In the genomic region with DNA sequence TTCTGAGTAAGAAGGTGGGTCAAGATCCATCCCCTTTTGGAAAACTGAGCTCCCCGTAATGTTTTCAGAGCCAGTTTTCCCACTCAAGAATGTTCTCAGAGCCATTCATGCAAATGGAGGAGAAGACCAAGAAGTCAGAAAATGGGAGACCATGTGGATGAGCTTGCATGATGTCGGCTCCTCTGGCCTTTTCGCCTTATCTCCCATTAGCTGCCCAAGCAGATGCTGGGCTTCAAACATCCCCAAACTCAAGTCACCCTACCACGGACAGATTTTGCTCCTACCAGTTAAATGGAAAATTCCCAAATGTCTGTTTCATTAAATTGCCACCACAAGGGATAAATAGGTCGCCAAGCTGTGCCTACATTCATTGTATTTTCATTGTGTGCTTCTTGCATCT, we compare ENCODE assay signal across 35 cellular contexts.
A peak's percentile ranks its signal among the peaks of the same experiment; 100 is the strongest.
DNase-seq lines count a peak whose midpoint lies in the region; ATAC-seq, FAIRE-seq and TF ChIP-seq lines count a peak whose summit lies in the region.
"Had no signal": no experiment of that assay in that cellular context is flagged by ENCODE, and none has a peak within 500 bp of the region (broad histone marks: within the 10 kb centered on the region; RNA-seq: fewer than 3 reads in every experiment).

No MANE protein-coding gene starts in this region.

- WGBS in K562 (ENCODE audit: insufficient coverage, low coverage, missing lambda C conversion rate): 10% methylated on average over 5 of the region's 5 CpGs
- 94% methylated on average over 5 of the region's 5 CpGs for WGBS in esophagus muscularis mucosa

- FAIRE-seq in K562 (lab: Jason Lieb, UNC): no peak
- FAIRE-seq: A204.1, A549, D721Med had no signal

- H3K27me3 Mint-ChIP-seq in glutamatergic neuron (ENCODE audit: unreplicated experiment): peaks cover 13% of the 10 kb centered on the region
- H3K27me3 Mint-ChIP-seq in natural killer cell treated with Interleukin-12 subunit alpha and Interleukin-12 subunit beta and Interleukin-15 and Interleukin-18, amount 100 ng/mL, for 72 hours: peaks cover 0 to 14% of the 10 kb centered on the region in 2 donors

- no peak overlapping the region for H3K9ac ChIP-seq in K562 (ENCODE audit: insufficient read depth in 1 of 2, low read depth in 2 of 2, low read length in 2 of 2)
- H3K9ac ChIP-seq: BLaER1; BLaER1 treated with 17β-estradiol and CSF1 and Interleukin-3, amounts not matched to agents 10 nM and 100 nM had no signal

- POLR2A ChIA-PET in K562 (lab: Yijun Ruan, JAX): interaction anchor here (1.0 to 1.3 kb wide), 4 partner anchors 9 to 16 kb away, joined by 3 to 4 read pairs (median 3); no protein-coding TSS in a partner anchor

- H4K20me1 ChIP-seq in K562 (replicated peaks; ENCODE audit: control insufficient read depth, insufficient read depth, low read length): no peaks in the 10 kb centered on the region
- H4K20me1 ChIP-seq: BLaER1; BLaER1 treated with 17β-estradiol and CSF1 and Interleukin-3, amounts not matched to agents 10 nM and 100 nM had no signal

- no peak for TF ChIP-seq EP300 in K562 (IDR thresholded peaks at IDR 0.05; ENCODE audit: low read length)
- no peak for TF ChIP-seq EP300 in esophagus muscularis mucosa (IDR thresholded peaks at IDR 0.05)

- intact Hi-C loops in K562 (cut with micrococcal nuclease) (no loop called here), esophagus muscularis mucosa (cut with DNase I) (no loop called here)

- H3K4me3 ChIP-seq in WERI-Rb-1 (ENCODE audit: low read depth, low read length): no peak overlapping the region
- no peak overlapping the region for H3K4me3 ChIP-seq in K562
- no peak overlapping the region for H3K4me3 ChIP-seq in esophagus muscularis mucosa
- H3K4me3 ChIP-seq: A549; BLaER1; BLaER1 treated with 17β-estradiol and CSF1 and Interleukin-3, amounts not matched to agents 10 nM and 100 nM had no signal

- H3K9me1 ChIP-seq in K562 (ENCODE audit: control insufficient read depth, insufficient read depth, low read length): no peaks in the 10 kb centered on the region

- no peaks in the 10 kb centered on the region for H3K79me2 ChIP-seq in K562 (ENCODE audit: control insufficient read depth, insufficient read depth, low read length)

- no peaks in the 10 kb centered on the region; a peak in 2 of 5 replicates for H3K4me1 ChIP-seq in K562 (replicated peaks in 1 of 2; ENCODE audit: control insufficient read depth in 2 of 2, insufficient read depth in 2 of 2, low read length in 2 of 2)
- peaks cover 0 to 43% (median 35%) of the 10 kb centered on the region in 4 donors for H3K4me1 ChIP-seq in esophagus muscularis mucosa
- H3K4me1 ChIP-seq: A549; BE2C; BLaER1; BLaER1 treated with 17β-estradiol and CSF1 and Interleukin-3, amounts not matched to agents 10 nM and 100 nM; Caco-2 had no signal

- no peak for TF ChIP-seq RAD21 in K562 (CRISPR knock-in tag; conservative IDR thresholded peaks at IDR 0.05 in 1 of 2, IDR thresholded peaks at IDR 0.05 in 1 of 2)

- H3K4me1 Mint-ChIP-seq in glutamatergic neuron (ENCODE audit: low read depth, unreplicated experiment): peaks cover 40% of the 10 kb centered on the region
- no peaks in the 10 kb centered on the region for H3K4me1 Mint-ChIP-seq in natural killer cell treated with Interleukin-12 subunit alpha and Interleukin-12 subunit beta and Interleukin-15 and Interleukin-18, amount 100 ng/mL, for 72 hours (ENCODE audit: low read depth in 2 of 2)
- H3K4me1 Mint-ChIP-seq: B cell; CD14-positive monocyte; CD4-positive, alpha-beta memory T cell; CD4-positive, CD25-positive, alpha-beta regulatory T cell; CD8-positive, alpha-beta memory T cell had no signal

- H3K4me2 ChIP-seq in K562 (ENCODE audit: insufficient read depth, low read length): no peak overlapping the region
- H3K4me2 ChIP-seq: A549; BLaER1; BLaER1 treated with 17β-estradiol and CSF1 and Interleukin-3, amounts not matched to agents 10 nM and 100 nM had no signal

- no peaks in the 10 kb centered on the region for H3K27me3 ChIP-seq in WERI-Rb-1 (ENCODE audit: insufficient read depth, low read depth, severe bottlenecking)
- H3K27me3 ChIP-seq in K562 (ENCODE audit: control insufficient read depth in 2 of 2, insufficient read depth in 2 of 2, low read length in 2 of 2): peaks cover 1 to 19% of the 10 kb centered on the region in 2 experiments; a peak in 1 of 5 replicates
- no peaks in the 10 kb centered on the region for H3K27me3 ChIP-seq in esophagus muscularis mucosa
- H3K27me3 ChIP-seq: BE2C; BLaER1; BLaER1 treated with 17β-estradiol and CSF1 and Interleukin-3, amounts not matched to agents 10 nM and 100 nM had no signal

- DNase-seq in WERI-Rb-1 (no peak), K562 (ENCODE audit: extremely low read depth in 1 of 4, low spot score in 3 of 4) (no peak), esophagus muscularis mucosa (ENCODE audit: extremely low spot score) (peak; percentile 82), glutamatergic neuron (no peak), D341Med (ENCODE audit: low spot score) (no peak)
- DNase-seq in natural killer cell treated with Interleukin-12 subunit alpha and Interleukin-12 subunit beta and Interleukin-15 and Interleukin-18, amount 100 ng/mL, for 72 hours (ENCODE audit: low spot score): no peak
- DNase-seq: 8988T; ACHN; AML-193; BE2C; Caco-2; Calu3; CD4-positive, alpha-beta memory T cell; CD4-positive, alpha-beta T cell; CD4-positive, CD25-positive, alpha-beta regulatory T cell; CD8-positive, alpha-beta memory T cell; CD8-positive, alpha-beta T cell; COR-L47; DMS153; DMS53; DMS79; DMS79 treated with DMSO at 0.1 percent for 48 hours; DND-41; EL had no signal

- CTCF ChIA-PET in K562 (lab: Yijun Ruan, JAX; ENCODE audit: low intra/inter-chr PET ratio): no interaction called here

- no TSS peak for BruUV-seq in K562 (replicated peaks; lab: Mats Ljungman, UMichigan)

- TF ChIP-seq POLR2A in K562 (conservative IDR thresholded peaks at IDR 0.05) (no peak), esophagus muscularis mucosa (IDR thresholded peaks at IDR 0.05; ENCODE audit: low read depth) (no peak)

- H3K9me3 Mint-ChIP-seq in glutamatergic neuron (ENCODE audit: unreplicated experiment): peaks cover 14% of the 10 kb centered on the region
- no peaks in the 10 kb centered on the region for H3K9me3 Mint-ChIP-seq in natural killer cell treated with Interleukin-12 subunit alpha and Interleukin-12 subunit beta and Interleukin-15 and Interleukin-18, amount 100 ng/mL, for 72 hours
- H3K9me3 Mint-ChIP-seq: CD4-positive, alpha-beta T cell; CD8-positive, alpha-beta T cell had no signal

- H3K27ac ChIP-seq in WERI-Rb-1: peak overlapping the region; percentile 92
- H3K27ac ChIP-seq in K562 (ENCODE audit: extremely low read depth, low read depth, low read length): no peak overlapping the region
- H3K27ac ChIP-seq in esophagus muscularis mucosa (replicated peaks in 1 of 4): no peak overlapping the region
- H3K27ac ChIP-seq: 22Rv1; A549; BLaER1; BLaER1 treated with 17β-estradiol and CSF1 and Interleukin-3, amounts not matched to agents 10 nM and 100 nM; C4-2B had no signal

- peaks cover 5% of the 10 kb centered on the region for H3K9me3 ChIP-seq in WERI-Rb-1 (ENCODE audit: severe bottlenecking)
- H3K9me3 ChIP-seq in K562 (replicated peaks; ENCODE audit: control insufficient read depth, insufficient read depth, low read depth, low read length): no peaks in the 10 kb centered on the region
- no peaks in the 10 kb centered on the region for H3K9me3 ChIP-seq in esophagus muscularis mucosa
- H3K9me3 ChIP-seq: A549, BE2C, BLaER1, Caco-2 had no signal

- peak overlapping the region; percentile 36 for H3K27ac Mint-ChIP-seq in glutamatergic neuron (ENCODE audit: unreplicated experiment)
- no peak overlapping the region for H3K27ac Mint-ChIP-seq in natural killer cell treated with Interleukin-12 subunit alpha and Interleukin-12 subunit beta and Interleukin-15 and Interleukin-18, amount 100 ng/mL, for 72 hours
- H3K27ac Mint-ChIP-seq: B cell; CD14-positive monocyte; CD4-positive, alpha-beta T cell; CD4-positive, CD25-positive, alpha-beta regulatory T cell; CD8-positive, alpha-beta memory T cell; CD8-positive, alpha-beta T cell had no signal

- no peak overlapping the region for H2AFZ ChIP-seq in K562 (ENCODE audit: low read depth, low read length)

- H3K4me3 Mint-ChIP-seq in glutamatergic neuron (ENCODE audit: unreplicated experiment): no peak overlapping the region
- H3K4me3 Mint-ChIP-seq in natural killer cell treated with Interleukin-12 subunit alpha and Interleukin-12 subunit beta and Interleukin-15 and Interleukin-18, amount 100 ng/mL, for 72 hours: no peak overlapping the region
- H3K4me3 Mint-ChIP-seq: B cell; CD14-positive monocyte; CD4-positive, alpha-beta memory T cell; CD4-positive, alpha-beta T cell; CD4-positive, CD25-positive, alpha-beta regulatory T cell; CD8-positive, alpha-beta memory T cell; CD8-positive, alpha-beta T cell had no signal

- no peak for TF ChIP-seq CTCF in WERI-Rb-1 (IDR thresholded peaks at IDR 0.05; ENCODE audit: low read depth, low read length)
- no peak for TF ChIP-seq CTCF in K562 (IDR thresholded peaks at IDR 0.05 in 2 of 3, conservative IDR thresholded peaks at IDR 0.05 in 1 of 3; ENCODE audit: insufficient read depth in 2 of 3, low read depth in 1 of 3, low read length in 3 of 3)
- TF ChIP-seq CTCF in esophagus muscularis mucosa (IDR thresholded peaks at IDR 0.05): no peak
- no peak for TF ChIP-seq CTCF in glutamatergic neuron (IDR thresholded peaks at IDR 0.05; ENCODE audit: partially characterized antibody, unreplicated experiment)

- no peak for ATAC-seq in K562
- no peak for ATAC-seq in natural killer cell treated with Interleukin-12 subunit alpha and Interleukin-12 subunit beta and Interleukin-15 and Interleukin-18, amount 100 ng/mL, for 72 hours
- no peak for ATAC-seq in HG02623 (IDR thresholded peaks at IDR 0.05; ENCODE audit: unreplicated experiment)
- no peak for ATAC-seq in HG03280 (IDR thresholded peaks at IDR 0.05; ENCODE audit: unreplicated experiment)
- ATAC-seq: A549; CD8-positive, alpha-beta T cell had no signal

- H3K36me3 Mint-ChIP-seq in glutamatergic neuron (ENCODE audit: unreplicated experiment): peaks cover 13% of the 10 kb centered on the region
- H3K36me3 Mint-ChIP-seq in natural killer cell treated with Interleukin-12 subunit alpha and Interleukin-12 subunit beta and Interleukin-15 and Interleukin-18, amount 100 ng/mL, for 72 hours: no peaks in the 10 kb centered on the region
- H3K36me3 Mint-ChIP-seq: CD14-positive monocyte; CD4-positive, alpha-beta memory T cell; CD4-positive, CD25-positive, alpha-beta regulatory T cell; CD8-positive, alpha-beta memory T cell; CD8-positive, alpha-beta T cell had no signal

- H3K36me3 ChIP-seq in WERI-Rb-1: no peaks in the 10 kb centered on the region
- no peaks in the 10 kb centered on the region for H3K36me3 ChIP-seq in K562 (ENCODE audit: control insufficient read depth, insufficient read depth, low read length)
- no peaks in the 10 kb centered on the region for H3K36me3 ChIP-seq in esophagus muscularis mucosa
- H3K36me3 ChIP-seq: BE2C; BLaER1; BLaER1 treated with 17β-estradiol and CSF1 and Interleukin-3, amounts not matched to agents 10 nM and 100 nM had no signal

- in situ Hi-C loops in K562 (cut with MboI): no loop called here
